8 cellular contexts compared by ENCODE assay signal in genomic region chr17:63446218-63446980, GRCh38. TPM values are rescaled to one million over a fixed set of nuclear protein-coding genes. Genes with fewer than 3 reads are reported as not detected.
DNase-seq lines count a peak whose midpoint lies in the region; ATAC-seq and TF ChIP-seq lines count a peak whose summit lies in the region.

A gene with protein sequence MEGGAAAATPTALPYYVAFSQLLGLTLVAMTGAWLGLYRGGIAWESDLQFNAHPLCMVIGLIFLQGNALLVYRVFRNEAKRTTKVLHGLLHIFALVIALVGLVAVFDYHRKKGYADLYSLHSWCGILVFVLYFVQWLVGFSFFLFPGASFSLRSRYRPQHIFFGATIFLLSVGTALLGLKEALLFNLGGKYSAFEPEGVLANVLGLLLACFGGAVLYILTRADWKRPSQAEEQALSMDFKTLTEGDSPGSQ (minus strand): TSS chr17:63446306. CDS start chr17:63437547, 8,759 bp downstream.

- H3K4me1 Mint-ChIP-seq in activated T-helper 1 cell treated with anti-CD3 and anti-CD28 coated beads, Interleukin-12 subunit alpha, Interleukin-12 subunit beta, Interleukin-2, Interleukin-4 antibody, amounts not matched to agents 30 ng/mL and 10 ng/mL and 1 ng/mL, durations not matched to agents 14 hours and 24 hours and 36 hours (ENCODE audit: low read depth), result peaks cover 17% of the 10 kb centered on the region
- H3K4me1 Mint-ChIP-seq in nephron, result peaks cover 27% of the 10 kb centered on the region
- peaks cover 40% of the 10 kb centered on the region for H3K4me1 Mint-ChIP-seq in stimulated activated naive CD8-positive, alpha-beta T cell treated with anti-CD3 and anti-CD28 coated beads, Interleukin-15, amount 100 ng/mL, for 72 hours

- H3K36me3 ChIP-seq in OCI-LY3 (replicated peaks; ENCODE audit: low read depth, low read length), result no peaks in the 10 kb centered on the region
- no peaks in the 10 kb centered on the region for H3K36me3 ChIP-seq in fibroblast of lung (ENCODE audit: control insufficient read depth, insufficient read depth, low read length)

- H3K79me2 ChIP-seq in OCI-LY3 (ENCODE audit: low read length) (no peaks in the 10 kb centered on the region), fibroblast of lung (ENCODE audit: control insufficient read depth, insufficient read depth, low read length) (no peaks in the 10 kb centered on the region)

- H3K9me3 ChIP-seq in OCI-LY3 (ENCODE audit: insufficient read depth, low read length) (no peaks in the 10 kb centered on the region), fibroblast of lung (ENCODE audit: control insufficient read depth, insufficient read depth, low read depth, low read length) (no peaks in the 10 kb centered on the region)

- H3K4me2 ChIP-seq in OCI-LY3 (ENCODE audit: low read length) (peak within 1 kb of the TSS; percentile 97), fibroblast of lung (ENCODE audit: extremely low read depth, insufficient read depth, low read length) (peak within 1 kb of the TSS; percentile 78)

- H3K27me3 Mint-ChIP-seq in activated T-helper 1 cell treated with anti-CD3 and anti-CD28 coated beads, Interleukin-12 subunit alpha, Interleukin-12 subunit beta, Interleukin-2, Interleukin-4 antibody, amounts not matched to agents 30 ng/mL and 10 ng/mL and 1 ng/mL, durations not matched to agents 14 hours and 24 hours and 36 hours (ENCODE audit: insufficient read depth), result peaks cover 12% of the 10 kb centered on the region
- peaks cover 20% of the 10 kb centered on the region for H3K27me3 Mint-ChIP-seq in nephron (ENCODE audit: low read depth)
- peaks cover 18% of the 10 kb centered on the region for H3K27me3 Mint-ChIP-seq in stimulated activated naive CD8-positive, alpha-beta T cell treated with anti-CD3 and anti-CD28 coated beads, Interleukin-15, amount 100 ng/mL, for 72 hours

- peak within 1 kb of the TSS; percentile 64 for H3K27ac Mint-ChIP-seq in activated T-helper 1 cell treated with anti-CD3 and anti-CD28 coated beads, Interleukin-12 subunit alpha, Interleukin-12 subunit beta, Interleukin-2, Interleukin-4 antibody, amounts not matched to agents 30 ng/mL and 10 ng/mL and 1 ng/mL, durations not matched to agents 14 hours and 24 hours and 36 hours
- peak within 1 kb of the TSS; percentile 88 to 96 (median 93) for H3K27ac Mint-ChIP-seq in nephron
- H3K27ac Mint-ChIP-seq in stimulated activated naive CD8-positive, alpha-beta T cell treated with anti-CD3 and anti-CD28 coated beads, Interleukin-15, amount 100 ng/mL, for 72 hours, result peak within 1 kb of the TSS; percentile 74 to 85

- H3K27me3 ChIP-seq in OCI-LY3 (ENCODE audit: low read depth, low read length) (no peaks in the 10 kb centered on the region), fibroblast of lung (ENCODE audit: control insufficient read depth, insufficient read depth, low read length) (no peaks in the 10 kb centered on the region)

- H3K9ac ChIP-seq in OCI-LY3 (ENCODE audit: low read length) (peak within 1 kb of the TSS; percentile 79), fibroblast of lung (ENCODE audit: insufficient read depth, low read length) (peak within 1 kb of the TSS; percentile 65)

- H3K4me1 ChIP-seq in OCI-LY3 (ENCODE audit: low read length), result peaks cover 9% of the 10 kb centered on the region
- H3K4me1 ChIP-seq in fibroblast of lung (ENCODE audit: control insufficient read depth, extremely low read depth, insufficient read depth, low read length), result no peaks in the 10 kb centered on the region

- H2AFZ ChIP-seq in OCI-LY3 (ENCODE audit: low read depth, low read length) (peak within 1 kb of the TSS; percentile 96), fibroblast of lung (ENCODE audit: low read length) (peak within 1 kb of the TSS; percentile 73)

- H3K9me3 Mint-ChIP-seq in activated T-helper 1 cell treated with anti-CD3 and anti-CD28 coated beads, Interleukin-12 subunit alpha, Interleukin-12 subunit beta, Interleukin-2, Interleukin-4 antibody, amounts not matched to agents 30 ng/mL and 10 ng/mL and 1 ng/mL, durations not matched to agents 14 hours and 24 hours and 36 hours, result no peaks in the 10 kb centered on the region
- no peaks in the 10 kb centered on the region for H3K9me3 Mint-ChIP-seq in nephron
- H3K9me3 Mint-ChIP-seq in stimulated activated naive CD8-positive, alpha-beta T cell treated with anti-CD3 and anti-CD28 coated beads, Interleukin-15, amount 100 ng/mL, for 72 hours, result no peaks in the 10 kb centered on the region

- intact Hi-C loops in activated T-helper 1 cell treated with anti-CD3 and anti-CD28 coated beads, Interleukin-12 subunit alpha, Interleukin-12 subunit beta, Interleukin-2, Interleukin-4 antibody, amounts not matched to agents 30 ng/mL and 10 ng/mL and 1 ng/mL, durations not matched to agents 14 hours and 24 hours and 36 hours (cut with micrococcal nuclease), result loop anchor here (2.0 kb wide), 3 partner anchors 22 to 104 kb away; partner anchors contain the start of gene DCAF7

- H4K20me1 ChIP-seq in OCI-LY3 (ENCODE audit: insufficient read depth, low read length) (no peaks in the 10 kb centered on the region), fibroblast of lung (ENCODE audit: control insufficient read depth, extremely low read depth, insufficient read depth, low read length) (no peaks in the 10 kb centered on the region)

- DNase-seq in C1 segment of cervical spinal cord (lab: John Stamatoyannopoulos, UW) (peak in 10 of 14 donors; percentile 8 to 58 (median 28)), GM19238 (ENCODE audit: insufficient read length, low spot score) (peak; percentile 87), fibroblast of lung (ENCODE audit: low read depth in 2 of 2) (peak; percentile 51 to 59)
- DNase-seq in activated T-helper 1 cell treated with anti-CD3 and anti-CD28 coated beads, Interleukin-12 subunit alpha, Interleukin-12 subunit beta, Interleukin-2, Interleukin-4 antibody, amounts not matched to agents 30 ng/mL and 10 ng/mL and 1 ng/mL, durations not matched to agents 14 hours and 24 hours and 36 hours (ENCODE audit: low spot score), result peak; percentile 64
- DNase-seq in stimulated activated naive CD8-positive, alpha-beta T cell treated with anti-CD3 and anti-CD28 coated beads, Interleukin-15, amount 100 ng/mL, for 72 hours, result peak; percentile 74 to 78

- no peak for TF ChIP-seq CTCF in OCI-LY3 (IDR thresholded peaks at IDR 0.05; ENCODE audit: low read depth, low read length)
- TF ChIP-seq CTCF in fibroblast of lung (conservative IDR thresholded peaks at IDR 0.05 in 1 of 2, IDR thresholded peaks at IDR 0.05 in 1 of 2; ENCODE audit: low read depth in 1 of 2, low read length in 2 of 2), result peak in 1 of 2 donors; percentile 15
- TF ChIP-seq CTCF in nephron (IDR thresholded peaks at IDR 0.05; ENCODE audit: unreplicated experiment in 3 of 3), result peak in 1 of 3 experiments; percentile 15

- ATAC-seq in HG03354 (IDR thresholded peaks at IDR 0.05; ENCODE audit: poor library complexity, severe bottlenecking, unreplicated experiment), result peak; percentile 67
- ATAC-seq in stimulated activated naive CD8-positive, alpha-beta T cell treated with anti-CD3 and anti-CD28 coated beads, Interleukin-15, amount 100 ng/mL, for 72 hours, result peak; percentile 66

- H3K27ac ChIP-seq in OCI-LY3 (ENCODE audit: low read length), result peak within 1 kb of the TSS; percentile 49
- H3K27ac ChIP-seq in fibroblast of lung (ENCODE audit: insufficient read depth, low read length), result peak within 1 kb of the TSS; percentile 44

- peaks cover 3% of the 10 kb centered on the region for H3K36me3 Mint-ChIP-seq in activated T-helper 1 cell treated with anti-CD3 and anti-CD28 coated beads, Interleukin-12 subunit alpha, Interleukin-12 subunit beta, Interleukin-2, Interleukin-4 antibody, amounts not matched to agents 30 ng/mL and 10 ng/mL and 1 ng/mL, durations not matched to agents 14 hours and 24 hours and 36 hours (ENCODE audit: low read depth)
- no peaks in the 10 kb centered on the region for H3K36me3 Mint-ChIP-seq in nephron (ENCODE audit: low read depth)

- peak within 1 kb of the TSS; percentile 76 for H3K4me3 Mint-ChIP-seq in activated T-helper 1 cell treated with anti-CD3 and anti-CD28 coated beads, Interleukin-12 subunit alpha, Interleukin-12 subunit beta, Interleukin-2, Interleukin-4 antibody, amounts not matched to agents 30 ng/mL and 10 ng/mL and 1 ng/mL, durations not matched to agents 14 hours and 24 hours and 36 hours
- peak within 1 kb of the TSS; percentile 80 to 82 (median 82) for H3K4me3 Mint-ChIP-seq in nephron
- H3K4me3 Mint-ChIP-seq in stimulated activated naive CD8-positive, alpha-beta T cell treated with anti-CD3 and anti-CD28 coated beads, Interleukin-15, amount 100 ng/mL, for 72 hours, result peak within 1 kb of the TSS; percentile 71 to 78

- H3K4me3 ChIP-seq in OCI-LY3 (ENCODE audit: low read length) (peak within 1 kb of the TSS; percentile 96), fibroblast of lung (replicated peaks in 1 of 4; ENCODE audit: control extremely low read depth in 1 of 4, insufficient read depth in 1 of 4, low read depth in 3 of 4, low read length in 4 of 4) (peak within 1 kb of the TSS; percentile 36 to 61 (median 48))

RNA-seq across cellular contexts. Expression of the gene that starts here (rescaled TPM):
- 1.9 and 2.9 TPM in 2 replicates for total RNA-seq in activated T-helper 1 cell treated with anti-CD3 and anti-CD28 coated beads, Interleukin-12 subunit alpha, Interleukin-12 subunit beta, Interleukin-2, Interleukin-4 antibody, amounts not matched to agents 30 ng/mL and 10 ng/mL and 1 ng/mL, durations not matched to agents 14 hours and 24 hours and 36 hours
- total RNA-seq in fibroblast of lung, result 11.6 and 13.7 TPM in 2 replicates
- 7.6 and 7.8 TPM in 2 replicates for polyA plus RNA-seq in fibroblast of lung
- polyA plus RNA-seq in fibroblast of lung (2012), result 9.0 and 10.6 TPM in 2 replicates
- polyA minus RNA-seq in fibroblast of lung (ENCODE audit: low replicate concordance), result 56.9 and 59.4 TPM in 2 replicates

Comparison
In these comparisons a context has a peak if more than half of its experiments do, and no peak if none do; other contexts are left out.
1. Peak in every context shown above with its lines: DNase-seq, ATAC-seq, H3K4me3 ChIP-seq and H3K27ac ChIP-seq.
2. DNase-seq: peak in every context shown above with its lines; median percentile 87 in GM19238; 76 in stimulated activated naive CD8-positive, alpha-beta T cell treated with anti-CD3 and anti-CD28 coated beads, Interleukin-15, amount 100 ng/mL, for 72 hours; 64 in activated T-helper 1 cell treated with anti-CD3 and anti-CD28 coated beads, Interleukin-12 subunit alpha, Interleukin-12 subunit beta, Interleukin-2, Interleukin-4 antibody, amounts not matched to agents 30 ng/mL and 10 ng/mL and 1 ng/mL, durations not matched to agents 14 hours and 24 hours and 36 hours; 55 in fibroblast of lung; 28 in C1 segment of cervical spinal cord.